Comparison of ENCODE assay signal across 8 cellular contexts in genomic region chr2:30146337-30147195, GRCh38. TPM values are rescaled to one million over a fixed set of nuclear protein-coding genes. Genes with fewer than 3 reads are reported as not detected.
A peak's percentile ranks its signal among the peaks of the same experiment; 100 is the strongest.
DNase-seq lines count a peak whose midpoint lies in the region; ATAC-seq and TF ChIP-seq lines count a peak whose summit lies in the region.

TSS of gene YPEL5 (plus strand) at chr2:30147007. CDS start at chr2:30156652, 9,645 bp downstream.

- DNase-seq in AG20443 (ENCODE audit: low spot score) (peak; percentile 98), NCI-H510A (lab: John Stamatoyannopoulos, UW) (peak; percentile 97), cerebellum (ENCODE audit: low spot score) (peak; percentile 99), islet precursor cell (peak; percentile 100)
- DNase-seq in activated CD4-positive, alpha-beta T cell treated with anti-CD3 and anti-CD28 coated beads for 1 hour, result peak; percentile 99
- DNase-seq in stimulated activated CD4-positive, alpha-beta T cell treated with anti-CD3 and anti-CD28 coated beads, Interleukin-12 subunit alpha, Interleukin-12 subunit beta, amount 100 ng/mL, for 48 hours (ENCODE audit: low read depth in 2 of 3, low spot score in 1 of 3), result peak; percentile 97 to 98 (median 98)

- TF ChIP-seq POLR2A in GM19099 (IDR thresholded peaks at IDR 0.05; ENCODE audit: extremely low read depth, insufficient read length, low read depth), result peak; percentile 67

- peak; percentile 94 for ATAC-seq in HG03432 (IDR thresholded peaks at IDR 0.05; ENCODE audit: unreplicated experiment)

RNA-seq across cellular contexts. Expression of gene YPEL5, which starts in this region (rescaled TPM):
- total RNA-seq in cerebellum, result 70.1 TPM

Comparison
In these comparisons a context has a peak if more than half of its experiments do, and no peak if none do; other contexts are left out.
1. Peak in every context shown above with its lines: DNase-seq and ATAC-seq.